ENCODE assay signal across 8 cellular contexts in genomic region chr4:2754848-2755820, GRCh38. TPM values are rescaled to one million over a fixed set of nuclear protein-coding genes. Genes with fewer than 3 reads are reported as not detected.
A peak's percentile ranks its signal among the peaks of the same experiment; 100 is the strongest.
DNase-seq lines count a peak whose midpoint lies in the region; ATAC-seq, FAIRE-seq and TF ChIP-seq lines count a peak whose summit lies in the region.

No MANE protein-coding gene starts in this region.

- ATAC-seq in CD4-positive, alpha-beta T cell (ENCODE audit: poor library complexity): no peak

- POLR2A ChIA-PET in CD4-positive, alpha-beta T cell (lab: Charles Lee): interaction anchor here (0.7 to 1.7 kb wide), 19 partner anchors 9 to 318 kb away, joined by 3 to 9 read pairs (median 4); partner anchors contain the start of genes ADD1, GRK4 and NOP14

- H3K4me2 ChIP-seq in OCI-LY3 (ENCODE audit: low read length): peak overlapping the region; percentile 88

- H3K9me3 Mint-ChIP-seq in CD4-positive, alpha-beta T cell: no peaks in the 10 kb centered on the region

- 0 out of 2 replicates have a peak, but pooled peaks cover 10% of the 10 kb centered on the region for H4K20me1 ChIP-seq in OCI-LY3 (ENCODE audit: insufficient read depth, low read length)

- H2AFZ ChIP-seq in OCI-LY3 (ENCODE audit: low read depth, low read length): no peak overlapping the region

- no peaks in the 10 kb centered on the region for H3K27me3 ChIP-seq in CD4-positive, alpha-beta T cell (ENCODE audit: control insufficient read depth, insufficient read depth, low read length)
- H3K27me3 ChIP-seq in OCI-LY3 (ENCODE audit: low read depth, low read length) (peaks cover 5% of the 10 kb centered on the region; the same call in 1 of the 2 replicates), neutrophil (no peaks in the 10 kb centered on the region)

- H3K9me3 ChIP-seq in CD4-positive, alpha-beta T cell (ENCODE audit: control insufficient read depth, low read length): no peaks in the 10 kb centered on the region
- no peaks in the 10 kb centered on the region for H3K9me3 ChIP-seq in OCI-LY3 (ENCODE audit: insufficient read depth, low read length)
- no peaks in the 10 kb centered on the region for H3K9me3 ChIP-seq in neutrophil

- no peaks in the 10 kb centered on the region for H3K36me3 Mint-ChIP-seq in CD4-positive, alpha-beta T cell (ENCODE audit: low read depth)

- H3K4me1 ChIP-seq in OCI-LY3 (ENCODE audit: low read length) (peaks cover 8% of the 10 kb centered on the region; the same call in 1 of the 2 replicates), neutrophil (ENCODE audit: control insufficient read depth in 1 of 2, insufficient read depth in 1 of 2, low read depth in 1 of 2, low read length in 1 of 2) (peaks cover 14 to 26% of the 10 kb centered on the region in 2 experiments)

- no peaks in the 10 kb centered on the region for H3K27me3 Mint-ChIP-seq in CD4-positive, alpha-beta T cell

- DNase-seq in CD4-positive, alpha-beta T cell: no peak
- DNase-seq in epithelial cell of prostate (ENCODE audit: low read depth, low spot score) (no peak), DMS153 treated with DMSO at 0.1 percent for 48 hours (lab: John Stamatoyannopoulos, UW; ENCODE audit: unreplicated experiment) (no peak), NCI-H1436 treated with DMSO at 0.1 percent for 48 hours (lab: John Stamatoyannopoulos, UW) (no peak), HTR-8/SVneo (ENCODE audit: insufficient read length, low spot score) (no peak)
- DNase-seq in stimulated activated CD4-positive, alpha-beta T cell treated with anti-CD3 and anti-CD28 coated beads, Interleukin-1b, Interleukin-23, amount 100 ng/mL, for 48 hours: no peak

- peaks cover 29% of the 10 kb centered on the region for H3K79me2 ChIP-seq in OCI-LY3 (ENCODE audit: low read length)

- peak overlapping the region; percentile 87 for H3K9ac ChIP-seq in OCI-LY3 (ENCODE audit: low read length)

- H3K4me1 Mint-ChIP-seq in CD4-positive, alpha-beta T cell (ENCODE audit: low read depth): peaks cover 31% of the 10 kb centered on the region

- H3K4me3 Mint-ChIP-seq in CD4-positive, alpha-beta T cell: peak overlapping the region; percentile 90

- CTCF ChIA-PET in CD4-positive, alpha-beta T cell (lab: Charles Lee): interaction anchor here (0.6 to 1.4 kb wide), 5 partner anchors 8 to 302 kb away, joined by 3 to 4 read pairs (median 3); no protein-coding TSS in a partner anchor

- intact Hi-C loops in CD4-positive, alpha-beta T cell (cut with DNase I, micrococcal nuclease): loop anchor here (5.0 kb wide), 4 partner anchors 37 to 513 kb away; partner anchors contain the start of genes FAM193A (in 1 of the 2), HAUS3 (in 1 of the 2), POLN (in 1 of the 2) and SH3BP2 (in 1 of the 2)

- H3K4me3 ChIP-seq in OCI-LY3 (ENCODE audit: low read length) (peak overlapping the region; percentile 98), neutrophil (ENCODE audit: low read depth in 1 of 2, low read length in 1 of 2) (peak overlapping the region; percentile 84 to 86)

- no peak for FAIRE-seq in HTR-8/SVneo (lab: Jason Lieb, UNC)

- peak overlapping the region; percentile 56 for H3K27ac ChIP-seq in CD4-positive, alpha-beta T cell (ENCODE audit: low read depth, low read length)
- H3K27ac ChIP-seq in OCI-LY3 (ENCODE audit: low read length): peak overlapping the region; percentile 40
- peak overlapping the region; percentile 71 for H3K27ac ChIP-seq in epithelial cell of prostate
- H3K27ac ChIP-seq in neutrophil: peak overlapping the region; percentile 93

- peak overlapping the region; percentile 73 for H3K27ac Mint-ChIP-seq in CD4-positive, alpha-beta T cell

- no peak for TF ChIP-seq CTCF in CD4-positive, alpha-beta T cell (IDR thresholded peaks at IDR 0.05)
- TF ChIP-seq CTCF in OCI-LY3 (IDR thresholded peaks at IDR 0.05; ENCODE audit: low read depth, low read length): no peak
- no peak for TF ChIP-seq CTCF in neutrophil (IDR thresholded peaks at IDR 0.05)

- H3K36me3 ChIP-seq in OCI-LY3 (replicated peaks; ENCODE audit: low read depth, low read length) (peaks cover 3% of the 10 kb centered on the region), neutrophil (peaks cover 7% of the 10 kb centered on the region)

RNA-seq across cellular contexts. Expression of gene TNIP2, which starts 1.0 kb away (rescaled TPM):
- total RNA-seq in CD4-positive, alpha-beta T cell: 10 to 100 TPM; 43.8 to 49.1 TPM

RNA-seq across cellular contexts. Expression of gene SH3BP2, which starts 37.8 kb away (rescaled TPM):
- total RNA-seq in CD4-positive, alpha-beta T cell: 10 to 100 TPM; 30.1 to 30.5 TPM

Comparison
In these comparisons a context has a peak if more than half of its experiments do, and no peak if none do; other contexts are left out.
1. H3K27ac ChIP-seq: peak in every context shown above with its lines; median percentile 93 in neutrophil; 71 in epithelial cell of prostate; 56 in CD4-positive, alpha-beta T cell; 40 in OCI-LY3.